Comparison of ENCODE assay signal across 17 cellular contexts in genomic region chr11:8772571-8772970, GRCh38.
DNase-seq lines count a peak whose midpoint lies in the region; ATAC-seq, FAIRE-seq and TF ChIP-seq lines count a peak whose summit lies in the region.
"Had no signal": no experiment of that assay in that cellular context is flagged by ENCODE, and none has a peak within 500 bp of the region (broad histone marks: within the 10 kb centered on the region; RNA-seq: fewer than 3 reads in every experiment).

No MANE protein-coding gene starts in this region.

- H3K9me3 ChIP-seq in H9 (ENCODE audit: control insufficient read depth, low read depth, low read length) (no peaks in the 10 kb centered on the region), astrocyte (ENCODE audit: insufficient read depth, low read depth, low read length) (no peaks in the 10 kb centered on the region), keratinocyte (ENCODE audit: control insufficient read depth, low read depth, low read length) (no peaks in the 10 kb centered on the region)
- H3K9me3 ChIP-seq: psoas muscle had no signal

- DNase-seq in H9 = no peak
- no peak for DNase-seq in astrocyte (ENCODE audit: low read depth)
- DNase-seq in keratinocyte (ENCODE audit: low read depth, low spot score) = no peak
- no peak for DNase-seq in stimulated activated naive B cell treated with anti-CD40 and anti-IgM and Interleukin-4, amounts not matched to agents 10 μg/mL and 1 μg/mL and 100 μg/mL, for 72 hours
- no peak for DNase-seq in NCI-H2081 (lab: John Stamatoyannopoulos, UW)
- no peak for DNase-seq in activated gamma-delta T cell (lab: John Stamatoyannopoulos, UW)
- DNase-seq: activated CD8-positive, alpha-beta memory T cell treated with anti-CD3 and anti-CD28 coated beads for 24 hours; activated T-cell treated with anti-CD3 and anti-CD28 coated beads, Interleukin-2, amount 50 U/mL, for 48 hours; psoas muscle had no signal

- H4K20me1 ChIP-seq in H9 (ENCODE audit: control insufficient read depth, insufficient read depth, insufficient read length) (no peaks in the 10 kb centered on the region), astrocyte (ENCODE audit: insufficient read depth, low read length) (peaks cover 28% of the 10 kb centered on the region), keratinocyte (ENCODE audit: control insufficient read depth, extremely low read depth, insufficient read depth, low read length) (no peaks in the 10 kb centered on the region)

- no peak overlapping the region for H3K23ac ChIP-seq in H9 (ENCODE audit: insufficient read length, low read depth, low read length)

- H3K4me3 Mint-ChIP-seq in H9 = no peak overlapping the region
- H3K4me3 Mint-ChIP-seq in astrocyte (ENCODE audit: unreplicated experiment) = no peak overlapping the region
- H3K4me3 Mint-ChIP-seq in stimulated activated naive B cell treated with anti-CD40 and anti-IgM and Interleukin-4, amounts not matched to agents 10 μg/mL and 1 μg/mL and 100 μg/mL, for 72 hours = no peak overlapping the region
- H3K4me3 Mint-ChIP-seq: endodermal cell had no signal

- TF ChIP-seq CTCF in H9 (conservative IDR thresholded peaks at IDR 0.05) (no peak), astrocyte (IDR thresholded peaks at IDR 0.05; ENCODE audit: insufficient read depth, low read depth, low read length) (no peak), keratinocyte (optimal IDR thresholded peaks at IDR 0.05 in 1 of 3, IDR thresholded peaks at IDR 0.05 in 1 of 3, conservative IDR thresholded peaks at IDR 0.05 in 1 of 3; ENCODE audit: extremely low read depth in 1 of 3, insufficient read depth in 2 of 3, low read length in 3 of 3) (no peak)

- H3K4me1 ChIP-seq in H9 (ENCODE audit: insufficient read depth, low read length) (no peaks in the 10 kb centered on the region), astrocyte (ENCODE audit: insufficient read depth, low read length) (peaks cover 41% of the 10 kb centered on the region), keratinocyte (ENCODE audit: control insufficient read depth, extremely low read depth, insufficient read depth, low read length) (peaks cover 71% of the 10 kb centered on the region)

- H2BK20ac ChIP-seq in H9 (ENCODE audit: low read depth, low read length, poor library complexity, severe bottlenecking) = no peak overlapping the region

- no peak overlapping the region for H2BK12ac ChIP-seq in H9 (ENCODE audit: insufficient read length, low read depth, low read length)

- H2AFZ ChIP-seq in H9 (ENCODE audit: low read length) (no peak overlapping the region), astrocyte (ENCODE audit: low read depth, low read length) (no peak overlapping the region), keratinocyte (ENCODE audit: control insufficient read depth, low read length) (no peak overlapping the region)

- no peaks in the 10 kb centered on the region for H3K79me1 ChIP-seq in H9 (ENCODE audit: insufficient read depth, low read depth, low read length, poor library complexity, severe bottlenecking)

- H3K9me1 ChIP-seq in keratinocyte (ENCODE audit: control insufficient read depth, extremely low read depth, insufficient read depth, low read length) = peaks cover under 1% of the 10 kb centered on the region

- ATAC-seq in stimulated activated naive B cell treated with anti-CD40 and anti-IgM and Interleukin-4, amounts not matched to agents 10 μg/mL and 1 μg/mL and 100 μg/mL, for 72 hours (replicated peaks) = no peak
- ATAC-seq in GM19351 (IDR thresholded peaks at IDR 0.05; ENCODE audit: unreplicated experiment) (no peak), HG03520 (IDR thresholded peaks at IDR 0.05; ENCODE audit: unreplicated experiment) (no peak)
- ATAC-seq: K562, psoas muscle had no signal

- H3K18ac ChIP-seq in H9 (ENCODE audit: insufficient read length, low read depth, low read length) = no peak overlapping the region

- H3K27ac Mint-ChIP-seq in H9 (peak overlapping the region in 2 of 3 experiments; percentile 17 to 50; a peak in 2 of 7 replicates), astrocyte (ENCODE audit: unreplicated experiment) (no peak overlapping the region)
- peak overlapping the region; percentile 2 for H3K27ac Mint-ChIP-seq in stimulated activated naive B cell treated with anti-CD40 and anti-IgM and Interleukin-4, amounts not matched to agents 10 μg/mL and 1 μg/mL and 100 μg/mL, for 72 hours
- H3K27ac Mint-ChIP-seq: endodermal cell had no signal

- no peak overlapping the region for H2AK5ac ChIP-seq in H9 (ENCODE audit: insufficient read length, low read length)

- H2BK15ac ChIP-seq in H9 (ENCODE audit: low read depth, low read length) = no peak overlapping the region; the same call in 1 of the 2 replicates

- dilution Hi-C loops in keratinocyte (cut with MboI; ENCODE audit: extremely low pct_ligation_motif_present, low sequenced_read_pairs) = no loop called here

- H3K36me3 ChIP-seq in astrocyte (ENCODE audit: insufficient read depth, low read length) (peaks cover 3% of the 10 kb centered on the region), keratinocyte (ENCODE audit: control insufficient read depth in 2 of 2, extremely low read depth in 1 of 2, insufficient read depth in 2 of 2, low read length in 2 of 2) (peaks cover 2 to 5% of the 10 kb centered on the region in 2 experiments)

- H4K5ac ChIP-seq in H9 (ENCODE audit: insufficient read length, low read depth, low read length) = no peak overlapping the region

- no peak overlapping the region for H3K56ac ChIP-seq in H9 (ENCODE audit: insufficient read length, low read depth, low read length)

- no peak overlapping the region for H3K4me2 ChIP-seq in H9 (ENCODE audit: insufficient read depth, insufficient read length, low read length)
- H3K4me2 ChIP-seq in astrocyte (ENCODE audit: low read length) = peak overlapping the region; percentile 10
- H3K4me2 ChIP-seq in keratinocyte (ENCODE audit: control insufficient read depth, extremely low read depth, insufficient read depth, low read depth, low read length) = peak overlapping the region; percentile 31

- H3K4me1 Mint-ChIP-seq in H9 (peaks cover 16 to 21% of the 10 kb centered on the region in 2 experiments), astrocyte (ENCODE audit: low read depth, unreplicated experiment) (peaks cover 63% of the 10 kb centered on the region)
- peaks cover 2 to 6% of the 10 kb centered on the region in 2 donors for H3K4me1 Mint-ChIP-seq in stimulated activated naive B cell treated with anti-CD40 and anti-IgM and Interleukin-4, amounts not matched to agents 10 μg/mL and 1 μg/mL and 100 μg/mL, for 72 hours

- WGBS in H9 (ENCODE audit: extremely low coverage, insufficient read length, low lambda C conversion rate) = no CpG with 5 or more reads among the region's 3 CpGs

- H3K9me3 Mint-ChIP-seq in H9 (no peaks in the 10 kb centered on the region), astrocyte (ENCODE audit: unreplicated experiment) (peaks cover 2% of the 10 kb centered on the region)
- H3K9me3 Mint-ChIP-seq in stimulated activated naive B cell treated with anti-CD40 and anti-IgM and Interleukin-4, amounts not matched to agents 10 μg/mL and 1 μg/mL and 100 μg/mL, for 72 hours = no peaks in the 10 kb centered on the region
- H3K9me3 Mint-ChIP-seq: activated naive CD4-positive, alpha-beta T cell treated with anti-CD3 and anti-CD28 coated beads, Interleukin-2, amount 50 U/mL, for 72 hours; endodermal cell had no signal

- no peaks in the 10 kb centered on the region for H3K23me2 ChIP-seq in H9 (ENCODE audit: insufficient read length, low read depth, low read length, poor library complexity, severe bottlenecking)

- no peak overlapping the region for H3K4ac ChIP-seq in H9 (ENCODE audit: low read depth, low read length)

- H2BK5ac ChIP-seq in H9 (ENCODE audit: insufficient read length, low read length) = no peak overlapping the region

- no peak overlapping the region for H3T11ph ChIP-seq in H9 (ENCODE audit: low read length)

- H3K27ac ChIP-seq in H9 (ENCODE audit: insufficient read length, low read depth, low read length) (no peak overlapping the region), astrocyte (ENCODE audit: low read depth, low read length) (no peak overlapping the region), keratinocyte (ENCODE audit: control insufficient read depth, insufficient read depth, low read length) (no peak overlapping the region)
- H3K27ac ChIP-seq: C4-2B, psoas muscle had no signal

- no peaks in the 10 kb centered on the region for H3K79me2 ChIP-seq in H9 (ENCODE audit: insufficient read depth, low read length)
- peaks cover 60% of the 10 kb centered on the region for H3K79me2 ChIP-seq in astrocyte (ENCODE audit: insufficient read depth, low read length)
- H3K79me2 ChIP-seq in keratinocyte (ENCODE audit: control insufficient read depth, insufficient read depth, low read length) = peaks cover 50% of the 10 kb centered on the region

- no peak overlapping the region for H4K8ac ChIP-seq in H9 (replicated peaks; ENCODE audit: insufficient read length, low read depth, low read length)

- FAIRE-seq in astrocyte (lab: Jason Lieb, UNC) = no peak
- FAIRE-seq in keratinocyte (lab: Jason Lieb, UNC) = no peak
- FAIRE-seq: colon, K562, TTC549 had no signal

- H2BK120ac ChIP-seq in H9 (ENCODE audit: low read depth, low read length, poor library complexity, severe bottlenecking) = no peak overlapping the region

- H3K4me3 ChIP-seq in astrocyte (ENCODE audit: insufficient read depth, low read depth, low read length) (no peak overlapping the region), keratinocyte (ENCODE audit: control insufficient read depth in 2 of 3, extremely low read depth in 1 of 3, insufficient read depth in 2 of 3, low read depth in 1 of 3, low read length in 3 of 3) (no peak overlapping the region)
- H3K4me3 ChIP-seq: K562, psoas muscle had no signal

- no peak overlapping the region for H4K91ac ChIP-seq in H9 (ENCODE audit: insufficient read length, low read depth, low read length)

- H3K27me3 ChIP-seq in H9 (ENCODE audit: insufficient read depth, low read length) = no peaks in the 10 kb centered on the region
- H3K27me3 ChIP-seq in astrocyte (ENCODE audit: insufficient read depth, low read length) = no peaks in the 10 kb centered on the region
- no peaks in the 10 kb centered on the region for H3K27me3 ChIP-seq in keratinocyte (ENCODE audit: control insufficient read depth, extremely low read depth, insufficient read depth, low read length)

- H3K36me3 Mint-ChIP-seq in H9 (ENCODE audit: insufficient read depth in 1 of 3, low read depth in 3 of 3) (no peaks in the 10 kb centered on the region), astrocyte (ENCODE audit: low read depth, unreplicated experiment) (peaks cover 13% of the 10 kb centered on the region)
- no peaks in the 10 kb centered on the region for H3K36me3 Mint-ChIP-seq in stimulated activated naive B cell treated with anti-CD40 and anti-IgM and Interleukin-4, amounts not matched to agents 10 μg/mL and 1 μg/mL and 100 μg/mL, for 72 hours
- H3K36me3 Mint-ChIP-seq: activated naive CD4-positive, alpha-beta T cell treated with anti-CD3 and anti-CD28 coated beads, Interleukin-2, amount 50 U/mL, for 72 hours had no signal

- H3K27me3 Mint-ChIP-seq in H9 (ENCODE audit: low read depth) (no peaks in the 10 kb centered on the region), astrocyte (ENCODE audit: low read depth, unreplicated experiment) (no peaks in the 10 kb centered on the region)
- H3K27me3 Mint-ChIP-seq in stimulated activated naive B cell treated with anti-CD40 and anti-IgM and Interleukin-4, amounts not matched to agents 10 μg/mL and 1 μg/mL and 100 μg/mL, for 72 hours = no peaks in the 10 kb centered on the region

- H3K14ac ChIP-seq in H9 (ENCODE audit: insufficient read depth, low read length) = no peak overlapping the region

- H3K9ac ChIP-seq in H9 (ENCODE audit: extremely low read depth, insufficient read length, low read length) (no peak overlapping the region), astrocyte (ENCODE audit: low read length) (no peak overlapping the region), keratinocyte (ENCODE audit: control insufficient read depth, extremely low read depth, insufficient read depth, low read length) (no peak overlapping the region)
